ENCODE assay signal across 11 cellular contexts in genomic region chr22:46421272-46421671, GRCh38.
DNase-seq lines count a peak whose midpoint lies in the region; ATAC-seq lines count a peak whose summit lies in the region.
"Had no signal": no experiment of that assay in that cellular context is flagged by ENCODE, and none has a peak within 500 bp of the region (broad histone marks: within the 10 kb centered on the region; RNA-seq: fewer than 3 reads in every experiment).

No MANE protein-coding gene starts in this region.

- H3K4me1 Mint-ChIP-seq in activated CD4-positive, alpha-beta T cell treated with anti-CD3 and anti-CD28 coated beads for 36 hours, result peaks cover 7% of the 10 kb centered on the region

- intact Hi-C loops in activated CD4-positive, alpha-beta T cell treated with anti-CD3 and anti-CD28 coated beads for 36 hours (cut with DNase I, micrococcal nuclease), result no loop called here

- CTCF ChIA-PET in activated CD4-positive, alpha-beta T cell treated with anti-CD3 and anti-CD28 coated beads for 36 hours (lab: Charles Lee), result interaction anchor here (0.5 kb wide), 1 partner anchor 121 kb away, joined by 3 read pairs; no protein-coding TSS in a partner anchor

- no peak overlapping the region for H3K4me3 ChIP-seq in Jurkat, Clone E6-1 (ENCODE audit: low read length)
- H3K4me3 ChIP-seq: cardiac muscle cell had no signal

- peak; percentile 46 for DNase-seq in activated CD4-positive, alpha-beta T cell treated with anti-CD3 and anti-CD28 coated beads for 36 hours
- no peak for DNase-seq in activated CD4-positive, alpha-beta T cell treated with anti-CD3 and anti-CD28 coated beads for 4 hours
- DNase-seq in Jurkat, Clone E6-1 (ENCODE audit: low read depth, low spot score), result peak; percentile 50
- DNase-seq in activated gamma-delta T cell treated with anti-CD3 and anti-CD28 coated beads, Interleukin-2, amount 50 U/mL, for 16 hours (ENCODE audit: low read depth), result peak; percentile 5
- peak; percentile 38 for DNase-seq in renal cortical epithelial cell (ENCODE audit: low read depth)
- no peak for DNase-seq in GM19240 (ENCODE audit: insufficient read length, low spot score)
- DNase-seq in NCI-H524 (lab: John Stamatoyannopoulos, UW), result no peak
- DNase-seq: NCI-H1048 had no signal

- no peaks in the 10 kb centered on the region for H3K36me3 Mint-ChIP-seq in activated CD4-positive, alpha-beta T cell treated with anti-CD3 and anti-CD28 coated beads for 36 hours (ENCODE audit: low read depth)

- peak; percentile 76 for ATAC-seq in activated CD4-positive, alpha-beta T cell treated with anti-CD3 and anti-CD28 coated beads for 36 hours
- no peak for ATAC-seq in HG03039 (IDR thresholded peaks at IDR 0.05; ENCODE audit: unreplicated experiment)

- H3K4me3 Mint-ChIP-seq in activated CD4-positive, alpha-beta T cell treated with anti-CD3 and anti-CD28 coated beads for 36 hours, result no peak overlapping the region
- H3K4me3 Mint-ChIP-seq: type B pancreatic cell had no signal

- POLR2A ChIA-PET in activated CD4-positive, alpha-beta T cell treated with anti-CD3 and anti-CD28 coated beads for 36 hours (lab: Charles Lee), result no interaction called here

- no peaks in the 10 kb centered on the region for H3K9me3 Mint-ChIP-seq in activated CD4-positive, alpha-beta T cell treated with anti-CD3 and anti-CD28 coated beads for 36 hours (ENCODE audit: low read depth)
- H3K9me3 Mint-ChIP-seq: type B pancreatic cell had no signal

- H3K27me3 Mint-ChIP-seq in activated CD4-positive, alpha-beta T cell treated with anti-CD3 and anti-CD28 coated beads for 36 hours, result no peaks in the 10 kb centered on the region
- H3K27me3 Mint-ChIP-seq: type B pancreatic cell had no signal

- no peak overlapping the region for H3K27ac Mint-ChIP-seq in activated CD4-positive, alpha-beta T cell treated with anti-CD3 and anti-CD28 coated beads for 36 hours
- H3K27ac Mint-ChIP-seq: type B pancreatic cell had no signal

Comparison
In these comparisons a context has a peak if more than half of its experiments do, and no peak if none do; other contexts are left out.
1. DNase-seq: peak in activated CD4-positive, alpha-beta T cell treated with anti-CD3 and anti-CD28 coated beads for 36 hours (single experiment), Jurkat, Clone E6-1 (single experiment), activated gamma-delta T cell treated with anti-CD3 and anti-CD28 coated beads, Interleukin-2, amount 50 U/mL, for 16 hours (single experiment) and renal cortical epithelial cell (single experiment); none in activated CD4-positive, alpha-beta T cell treated with anti-CD3 and anti-CD28 coated beads for 4 hours (0 of 2), GM19240 (single experiment) and NCI-H524 (0 of 2).